9 cellular contexts compared by ENCODE assay signal in genomic region chr2:10097352-10098148, GRCh38. TPM values are rescaled to one million over a fixed set of nuclear protein-coding genes. Genes with fewer than 3 reads are reported as not detected.
A peak's percentile ranks its signal among the peaks of the same experiment; 100 is the strongest.
DNase-seq lines count a peak whose midpoint lies in the region; ATAC-seq and TF ChIP-seq lines count a peak whose summit lies in the region.
"Had no signal": no experiment of that assay in that cellular context is flagged by ENCODE, and none has a peak within 500 bp of the region (broad histone marks: within the 10 kb centered on the region; RNA-seq: fewer than 3 reads in every experiment).

No MANE protein-coding gene starts in this region.

- H3K27ac ChIP-seq in coronary artery (no peak overlapping the region), right lobe of liver (no peak overlapping the region), thyroid gland (no peak overlapping the region)
- H3K27ac ChIP-seq: BLaER1 had no signal

- WGBS in right lobe of liver (ENCODE audit: insufficient coverage, low coverage, low lambda C conversion rate, missing lambda C conversion rate) = 25% methylated on average over 15 of the region's 16 CpGs
- 34 to 36% methylated on average over 11 to 16 of the region's 16 CpGs for WGBS in thyroid gland, 2 donors

- no peak overlapping the region for H3K27ac Mint-ChIP-seq in T-cell

- DNase-seq in NCI-H446 (lab: John Stamatoyannopoulos, UW) (peak; percentile 17 to 63), NCI-H446 treated with DMSO at 0.1 percent for 48 hours (lab: John Stamatoyannopoulos, UW) (no peak), HEK293T (ENCODE audit: extremely low spot score) (peak; percentile 89), NCI-H1417 treated with DMSO at 0.1 percent for 48 hours (lab: John Stamatoyannopoulos, UW) (peak; percentile 25), T-cell (peak in 10 of 34 experiments; percentile 12 to 39 (median 26)), coronary artery (ENCODE audit: low spot score) (no peak), right lobe of liver (peak; percentile 69 to 76 (median 75)), thyroid gland (peak; percentile 53 to 63)

- no peak overlapping the region for H3K4me3 Mint-ChIP-seq in T-cell

- H3K27me3 ChIP-seq in right lobe of liver (no peaks in the 10 kb centered on the region), thyroid gland (no peaks in the 10 kb centered on the region)

- H3K4me3 ChIP-seq in coronary artery (no peak overlapping the region), right lobe of liver (no peak overlapping the region), thyroid gland (replicated peaks in 1 of 3) (no peak overlapping the region)
- H3K4me3 ChIP-seq: BLaER1 had no signal

- POLR2A ChIA-PET in HEK293T (lab: Yijun Ruan, JAX) (interaction anchor here (0.9 to 1.2 kb wide), 2 partner anchors 25 to 350 kb away, joined by 3 read pairs; partner anchors contain the start of gene ODC1), T-cell (lab: Charles Lee) (interaction anchor here (0.6 kb wide), 2 partner anchors 58 to 355 kb away, joined by 3 to 4 read pairs; no protein-coding TSS in a partner anchor)

- CTCF ChIA-PET in HEK293T (lab: Yijun Ruan, JAX) = interaction anchor here (0.6 to 3.6 kb wide), 15 partner anchors 10 to 462 kb away, joined by 3 to 46 read pairs (median 5); partner anchors contain the start of gene CYS1
- CTCF ChIA-PET in T-cell (lab: Charles Lee) = interaction anchor here (0.7 to 4.2 kb wide), 7 partner anchors 13 to 337 kb away, joined by 3 to 28 read pairs (median 4); no protein-coding TSS in a partner anchor

- ATAC-seq in T-cell (replicated peaks in 1 of 4) (peak; percentile 43 to 66 (median 60)), right lobe of liver (peak; percentile 98 to 100 (median 100))

- TF ChIP-seq CTCF in coronary artery (IDR thresholded peaks at IDR 0.05) = peak; percentile 92
- peak; percentile 85 to 92 (median 89) for TF ChIP-seq CTCF in right lobe of liver (IDR thresholded peaks at IDR 0.05)
- TF ChIP-seq CTCF in thyroid gland (IDR thresholded peaks at IDR 0.05) = peak; percentile 71 to 96 (median 87)

- H3K4me1 Mint-ChIP-seq in T-cell = no peaks in the 10 kb centered on the region

- intact Hi-C loops in right lobe of liver (cut with DNase I) (no loop called here), thyroid gland (cut with DNase I) (no loop called here)

- no peaks in the 10 kb centered on the region for H3K36me3 ChIP-seq in right lobe of liver
- no peaks in the 10 kb centered on the region for H3K36me3 ChIP-seq in thyroid gland
- H3K36me3 ChIP-seq: BLaER1 had no signal

- TF ChIP-seq POLR2A in right lobe of liver (IDR thresholded peaks at IDR 0.05) = no peak
- no peak for TF ChIP-seq POLR2A in thyroid gland (IDR thresholded peaks at IDR 0.05)

- no peaks in the 10 kb centered on the region for H3K36me3 Mint-ChIP-seq in T-cell

- H3K9me3 Mint-ChIP-seq in T-cell = no peaks in the 10 kb centered on the region

- H3K9me3 ChIP-seq in right lobe of liver (no peaks in the 10 kb centered on the region), thyroid gland (no peaks in the 10 kb centered on the region)

- peaks cover 39 to 48% of the 10 kb centered on the region in 2 donors for H3K27me3 Mint-ChIP-seq in T-cell

- H3K4me1 ChIP-seq in right lobe of liver = no peaks in the 10 kb centered on the region
- peaks cover 0 to 8% of the 10 kb centered on the region in 2 donors for H3K4me1 ChIP-seq in thyroid gland

TF ChIP-seq in HEK293T, 16 proteins besides CTCF, POLR2A, EP300 and RAD21:
- TF ChIP-seq SUZ12 (IDR thresholded peaks at IDR 0.05) (no peak), ZNF384 (IDR thresholded peaks at IDR 0.05) (no peak), ARNT (IDR thresholded peaks at IDR 0.05) (no peak), FOXM1 (IDR thresholded peaks at IDR 0.05; ENCODE audit: borderline replicate concordance) (no peak), TARDBP (IDR thresholded peaks at IDR 0.05) (no peak), HDGF (IDR thresholded peaks at IDR 0.05; ENCODE audit: borderline replicate concordance) (no peak)
TF ChIP-seq in HEK293T: peak in this region for 0.

RNA-seq across cellular contexts. Expression of gene CYS1, which starts 17.3 kb away (rescaled TPM):
- not detected for total RNA-seq in T-cell
- under 1 TPM; 0.26 to 0.99 (median 0.55) TPM for total RNA-seq in right lobe of liver
- 10 to 100 TPM in 1 of 4 donors, 1 to 10 TPM in 2, under 1 TPM in 1; 0.59 to 47.2 (median 2.7) TPM for total RNA-seq in thyroid gland

RNA-seq across cellular contexts. Expression of gene RRM2, which starts 25.0 kb away (rescaled TPM):
- total RNA-seq in T-cell (10 to 100 TPM in 1 of 5 donors, 1 to 10 TPM in 4; 2.6 to 10.4 (median 3.0) TPM), right lobe of liver (10 to 100 TPM in 1 of 6 experiments, 1 to 10 TPM in 5; 1.1 to 10.3 (median 5.7) TPM), thyroid gland (under 1 TPM in 3 of 4 donors, not detected in 1; 0.27 to 0.83 (median 0.75) TPM)

RNA-seq across cellular contexts. Expression of gene KLF11, which starts 54.2 kb away (rescaled TPM):
- total RNA-seq in T-cell = 10 to 100 TPM in 3 of 5 donors, 1 to 10 TPM in 2; 6.8 to 36.3 (median 10.3) TPM
- total RNA-seq in right lobe of liver = 10 to 100 TPM; 10.9 to 40.1 (median 27.8) TPM
- 10 to 100 TPM; 11.2 to 44.2 (median 23.7) TPM for total RNA-seq in thyroid gland

Comparison
In these comparisons a context has a peak if more than half of its experiments do, and no peak if none do; other contexts are left out.
1. DNase-seq: peak in NCI-H446 (2 of 2), HEK293T (single experiment), NCI-H1417 treated with DMSO at 0.1 percent for 48 hours (single experiment), right lobe of liver (3 of 3) and thyroid gland (2 of 2); none in NCI-H446 treated with DMSO at 0.1 percent for 48 hours (single experiment) and coronary artery (single experiment).
2. Peak in every context shown above with its lines, with median percentiles within 50 percentile points of each other: CTCF ChIP-seq.